Comparison of ENCODE assay signal across 7 cellular contexts in the genomic region with DNA sequence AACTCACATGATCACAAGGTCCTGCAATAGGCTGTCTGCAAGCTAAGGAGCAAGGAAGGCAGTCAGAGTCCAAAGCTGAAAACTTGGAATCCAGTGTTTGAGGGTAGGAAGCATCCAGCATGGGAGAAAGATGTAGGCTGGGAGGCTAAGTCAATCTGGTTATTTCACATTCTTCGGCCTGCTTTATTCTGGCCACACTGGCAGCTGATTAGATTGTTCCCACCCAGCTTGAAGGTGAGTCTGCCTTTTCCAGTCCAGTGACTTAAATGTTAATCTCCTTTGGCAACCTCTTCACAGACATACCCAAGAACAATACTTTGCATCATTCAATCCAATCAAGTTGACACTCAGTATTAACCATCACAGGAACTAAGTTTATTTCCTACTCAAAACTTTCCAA.
"Had no signal": no experiment of that assay in that cellular context is flagged by ENCODE, and none has a peak within 500 bp of the region (broad histone marks: within the 10 kb centered on the region; RNA-seq: fewer than 3 reads in every experiment).

No MANE protein-coding gene starts in this region.

- DNase-seq: GM23248, GOT3, H9, HCEC 1CT, IMR-90 had no signal

- H2AFZ ChIP-seq: GM23248 had no signal

- FAIRE-seq: HTR-8/SVneo, K562 had no signal

- H3K9ac ChIP-seq: GM23248 had no signal

- ATAC-seq: K562 had no signal

- H3K4me3 ChIP-seq: GM23248, K562 had no signal

- H3K27ac ChIP-seq: GM23248 had no signal
